In genomic region chr10:101217450-101218281, GRCh38 we compare ENCODE assay signal across 1 cellular context.
A peak's percentile ranks its signal among the peaks of the same experiment; 100 is the strongest.
TF ChIP-seq lines count a peak whose summit lies in the region.

No MANE protein-coding gene starts in this region.

TF ChIP-seq in WTC11, 78 proteins besides CTCF, POLR2A, EP300 and RAD21 (continued from another document):
- no peak for TF ChIP-seq ZSCAN18 (CRISPR knock-in tag; IDR thresholded peaks at IDR 0.05)
- 0 out of 2 replicates have a peak, but pooled peaks have one; percentile 48 for TF ChIP-seq ZBTB43 (CRISPR knock-in tag; IDR thresholded peaks at IDR 0.05)
